In genomic region chr16:67173808-67174705, GRCh38 we compare ENCODE assay signal across 8 cellular contexts. TPM values are rescaled to one million over a fixed set of nuclear protein-coding genes. Genes with fewer than 3 reads are reported as not detected.
DNase-seq lines count a peak whose midpoint lies in the region; ATAC-seq and TF ChIP-seq lines count a peak whose summit lies in the region.

No MANE protein-coding gene starts in this region.

- peaks cover 49% of the 10 kb centered on the region for H3K4me1 ChIP-seq in CD4-positive, alpha-beta memory T cell (ENCODE audit: insufficient read depth, low read length)
- H3K4me1 ChIP-seq in SJCRH30 (peaks cover 19% of the 10 kb centered on the region), cardiac muscle cell (ENCODE audit: low read depth) (peaks cover 19% of the 10 kb centered on the region)

- no peaks in the 10 kb centered on the region for H3K36me3 ChIP-seq in CD4-positive, alpha-beta memory T cell (ENCODE audit: insufficient read depth, low read length)
- H3K36me3 ChIP-seq in SJCRH30, result no peaks in the 10 kb centered on the region
- no peaks in the 10 kb centered on the region for H3K36me3 ChIP-seq in cardiac muscle cell

- TF ChIP-seq CTCF in cardiac muscle cell (IDR thresholded peaks at IDR 0.05; ENCODE audit: low read depth, low read length) (peak; percentile 34), osteocyte (IDR thresholded peaks at IDR 0.05) (peak; percentile 44)

- H3K27me3 Mint-ChIP-seq in CD4-positive, alpha-beta memory T cell, result peaks cover 5 to 18% of the 10 kb centered on the region in 2 donors
- H3K27me3 Mint-ChIP-seq in osteocyte (ENCODE audit: unreplicated experiment), result no peaks in the 10 kb centered on the region

- H3K27ac ChIP-seq in CD4-positive, alpha-beta memory T cell (ENCODE audit: low read depth, low read length), result peak overlapping the region; percentile 20
- H3K27ac ChIP-seq in SJCRH30 (no peak overlapping the region), cardiac muscle cell (no peak overlapping the region)

- intact Hi-C loops in CD4-positive, alpha-beta memory T cell (cut with micrococcal nuclease), result loop anchor here (1.0 kb wide), 1 partner anchor 15 kb away; the partner anchor contains the start of genes FBXL8 and TRADD

- POLR2A ChIA-PET in CD4-positive, alpha-beta memory T cell (lab: Charles Lee; ENCODE audit: partially characterized antibody), result interaction anchor here (0.9 to 13.9 kb wide), 6 partner anchors 10 to 22 kb away, joined by 4 to 320 read pairs (median 18); partner anchors contain the start of genes B3GNT9, E2F4, EXOC3L1 and FBXL8

- peak overlapping the region; percentile 29 to 68 for H3K4me3 ChIP-seq in CD4-positive, alpha-beta memory T cell (ENCODE audit: low read length in 2 of 2)
- H3K4me3 ChIP-seq in SJCRH30, result peak overlapping the region; percentile 55
- peak overlapping the region; percentile 27 for H3K4me3 ChIP-seq in cardiac muscle cell

- in situ Hi-C loops in KBM-7 (cut with MboI; ENCODE audit: low pct_unique_long_range_greater_than_20kb, low sequenced_read_pairs), result no loop called here

- H3K9me3 Mint-ChIP-seq in CD4-positive, alpha-beta memory T cell, result no peaks in the 10 kb centered on the region
- H3K9me3 Mint-ChIP-seq in osteocyte (ENCODE audit: unreplicated experiment), result no peaks in the 10 kb centered on the region

- peak overlapping the region; percentile 81 to 95 (median 88) for H3K4me3 Mint-ChIP-seq in CD4-positive, alpha-beta memory T cell
- H3K4me3 Mint-ChIP-seq in osteocyte (ENCODE audit: unreplicated experiment), result peak overlapping the region; percentile 86

- CTCF ChIA-PET in CD4-positive, alpha-beta memory T cell (lab: Charles Lee; ENCODE audit: partially characterized antibody), result interaction anchor here (1.0 to 6.1 kb wide), 7 partner anchors 11 to 197 kb away, joined by 3 to 71 read pairs (median 14); partner anchors contain the start of genes FBXL8, MATCAP1 and TRADD

- DNase-seq in CD4-positive, alpha-beta memory T cell, result peak; percentile 61 to 78 (median 64)
- DNase-seq in KBM-7 (peak; percentile 80), SJCRH30 (peak; percentile 77 to 79), amygdala (lab: John Stamatoyannopoulos, UW) (peak in 54 of 56 donors; percentile 20 to 92 (median 66)), cardiac muscle cell (ENCODE audit: low read depth in 1 of 2, low spot score in 1 of 2) (peak; percentile 87), osteocyte (ENCODE audit: extremely low spot score, unreplicated experiment) (peak; percentile 94)

- peaks cover 14% of the 10 kb centered on the region for H3K27me3 ChIP-seq in CD4-positive, alpha-beta memory T cell (ENCODE audit: insufficient read depth, low read length)
- H3K27me3 ChIP-seq in SJCRH30 (no peaks in the 10 kb centered on the region), cardiac muscle cell (peaks cover 38% of the 10 kb centered on the region)

- no peaks in the 10 kb centered on the region for H3K9me3 ChIP-seq in CD4-positive, alpha-beta memory T cell (ENCODE audit: control insufficient read depth in 1 of 2, low read length in 2 of 2)
- no peaks in the 10 kb centered on the region for H3K9me3 ChIP-seq in SJCRH30 (replicated peaks)
- H3K9me3 ChIP-seq in cardiac muscle cell (ENCODE audit: low read depth), result no peaks in the 10 kb centered on the region

- no peaks in the 10 kb centered on the region for H3K36me3 Mint-ChIP-seq in CD4-positive, alpha-beta memory T cell
- H3K36me3 Mint-ChIP-seq in osteocyte (ENCODE audit: unreplicated experiment), result no peaks in the 10 kb centered on the region

- peak overlapping the region; percentile 61 to 96 (median 78) for H3K27ac Mint-ChIP-seq in CD4-positive, alpha-beta memory T cell
- H3K27ac Mint-ChIP-seq in osteocyte (ENCODE audit: unreplicated experiment), result peak overlapping the region; percentile 94

- H3K4me1 Mint-ChIP-seq in CD4-positive, alpha-beta memory T cell, result peaks cover 26 to 66% (median 37%) of the 10 kb centered on the region in 4 donors
- peaks cover 39% of the 10 kb centered on the region for H3K4me1 Mint-ChIP-seq in osteocyte (ENCODE audit: unreplicated experiment)

- peak; percentile 38 for ATAC-seq in GM19372 (IDR thresholded peaks at IDR 0.05; ENCODE audit: low read depth, unreplicated experiment)
- ATAC-seq in HG03457 (IDR thresholded peaks at IDR 0.05; ENCODE audit: unreplicated experiment), result no peak

RNA-seq across cellular contexts. Expression of gene NOL3, which starts 3.7 kb away (rescaled TPM):
- 10 to 100 TPM in 1 of 2 experiments, 1 to 10 TPM in 1; 9.6 to 12.5 TPM for total RNA-seq in CD4-positive, alpha-beta memory T cell
- polyA plus RNA-seq in CD4-positive, alpha-beta memory T cell, result 1 to 10 TPM; 1.3 to 1.7 TPM
- total RNA-seq in SJCRH30 (2014; rRNA removed; shearing (Covaris generic)), result 13.3 and 14.1 TPM in 2 replicates
- 33.7 and 40.6 TPM in 2 replicates for total RNA-seq in cardiac muscle cell
- 19.4 and 31.1 TPM in 2 replicates for polyA plus RNA-seq in cardiac muscle cell
- 15.8 and 22.8 TPM in 2 replicates for total RNA-seq in osteocyte

RNA-seq across cellular contexts. Expression of gene HSF4, which starts 9.5 kb away (rescaled TPM):
- 10 to 100 TPM; 93.6 to 98.7 TPM for total RNA-seq in CD4-positive, alpha-beta memory T cell
- under 1 TPM in 1 of 2 donors, not detected in 1; 0.37 TPM for polyA plus RNA-seq in CD4-positive, alpha-beta memory T cell
- 2.8 and 4.9 TPM in 2 replicates for total RNA-seq in SJCRH30 (2014; rRNA removed; shearing (Covaris generic))
- total RNA-seq in cardiac muscle cell (0.63 and 7.9 TPM in 2 replicates), osteocyte (19.6 and 22.3 TPM in 2 replicates)
- 1.7 and 2.6 TPM in 2 replicates for polyA plus RNA-seq in cardiac muscle cell

RNA-seq across cellular contexts. Expression of gene MATCAP1, which starts 9.7 kb away (rescaled TPM):
- 1 to 10 TPM; 8.6 to 9.0 TPM for total RNA-seq in CD4-positive, alpha-beta memory T cell
- polyA plus RNA-seq in CD4-positive, alpha-beta memory T cell, result 1 to 10 TPM; 1.8 to 3.0 TPM
- total RNA-seq in SJCRH30 (2014; rRNA removed; shearing (Covaris generic)), result 20.5 and 23.8 TPM in 2 replicates
- total RNA-seq in cardiac muscle cell, result 57.8 and 78.1 TPM in 2 replicates
- 47.8 and 53.7 TPM in 2 replicates for polyA plus RNA-seq in cardiac muscle cell
- total RNA-seq in osteocyte, result 26.6 and 35.7 TPM in 2 replicates

RNA-seq across cellular contexts. Expression of gene FBXL8, which starts 14.3 kb away (rescaled TPM):
- 10 to 100 TPM; 69.9 to 76.2 TPM for total RNA-seq in CD4-positive, alpha-beta memory T cell
- 10 to 100 TPM; 19.2 to 26.5 TPM for polyA plus RNA-seq in CD4-positive, alpha-beta memory T cell
- 4.0 and 5.7 TPM in 2 replicates for total RNA-seq in SJCRH30 (2014; rRNA removed; shearing (Covaris generic))
- total RNA-seq in cardiac muscle cell (8.7 and 9.0 TPM in 2 replicates), osteocyte (12.8 and 15.5 TPM in 2 replicates)
- 6.8 and 9.3 TPM in 2 replicates for polyA plus RNA-seq in cardiac muscle cell

RNA-seq across cellular contexts. Expression of gene TRADD, which starts 14.3 kb away (rescaled TPM):
- total RNA-seq in CD4-positive, alpha-beta memory T cell, result 100 to 1,000 TPM; 161 to 173 TPM
- 100 to 1,000 TPM; 221 to 285 TPM for polyA plus RNA-seq in CD4-positive, alpha-beta memory T cell
- 4.8 and 6.1 TPM in 2 replicates for total RNA-seq in SJCRH30 (2014; rRNA removed; shearing (Covaris generic))
- total RNA-seq in cardiac muscle cell, result 5.4 and 12.2 TPM in 2 replicates
- 6.7 and 11.9 TPM in 2 replicates for polyA plus RNA-seq in cardiac muscle cell
- total RNA-seq in osteocyte, result 13.4 and 14.1 TPM in 2 replicates
